9 cellular contexts compared by ENCODE assay signal in the genomic region with DNA sequence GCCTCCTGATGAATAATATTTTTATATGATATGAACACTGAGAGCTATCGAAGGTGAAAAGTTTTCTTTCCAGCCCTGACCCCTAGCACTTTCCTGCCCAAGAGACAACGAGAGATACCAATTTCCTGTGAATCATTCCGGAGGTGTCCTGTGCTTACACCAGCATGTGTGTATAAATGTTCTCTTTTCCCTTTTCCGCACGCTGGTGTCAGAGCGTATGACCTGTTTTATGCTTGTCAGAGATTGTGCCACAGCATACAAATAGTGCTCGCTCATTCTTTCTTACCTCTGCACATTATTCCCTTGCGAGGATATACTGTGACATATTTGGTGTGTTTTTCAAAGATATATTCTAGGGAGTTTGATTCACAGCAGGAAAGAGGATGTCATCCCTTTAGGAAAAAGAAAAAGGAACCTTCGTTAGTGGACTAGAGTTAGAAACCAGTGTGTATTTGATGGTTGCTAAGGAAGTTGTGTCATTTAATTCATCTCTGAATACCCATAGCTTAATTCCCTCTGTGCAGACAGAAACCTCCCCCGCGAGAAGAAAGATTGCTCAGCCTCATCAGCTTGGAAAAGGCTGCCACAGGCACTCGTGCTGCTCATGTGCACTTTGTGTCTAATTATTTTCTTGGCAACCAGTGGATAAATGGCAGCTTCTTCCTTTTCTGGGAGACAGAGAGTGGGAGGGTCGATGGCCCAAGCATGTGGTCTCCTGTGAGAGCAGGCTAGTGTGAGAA. TPM values are rescaled to one million over a fixed set of nuclear protein-coding genes. Genes with fewer than 3 reads are reported as not detected.
DNase-seq lines count a peak whose midpoint lies in the region; ATAC-seq and TF ChIP-seq lines count a peak whose summit lies in the region.
"Had no signal": no experiment of that assay in that cellular context is flagged by ENCODE, and none has a peak within 500 bp of the region (broad histone marks: within the 10 kb centered on the region; RNA-seq: fewer than 3 reads in every experiment).

No MANE protein-coding gene starts in this region.

- 89 to 90% methylated on average over 7 to 8 of the region's 13 CpGs for WGBS in mesodermal cell (ENCODE audit: insufficient coverage in 2 of 2), 2 experiments
- 40 to 58% methylated on average over 7 to 13 of the region's 13 CpGs for WGBS in transverse colon (ENCODE audit: low coverage in 1 of 2), 2 donors

- TF ChIP-seq EP300 in transverse colon (IDR thresholded peaks at IDR 0.05; ENCODE audit: low read depth) = no peak

- H3K9ac ChIP-seq in colonic mucosa (ENCODE audit: low read depth in 2 of 2, low read length in 2 of 2) = peak overlapping the region in 1 of 2 donors; percentile 2

- H3K27me3 ChIP-seq in CD4-positive, alpha-beta T cell (ENCODE audit: control insufficient read depth, insufficient read depth, low read length) = no peaks in the 10 kb centered on the region
- H3K27me3 ChIP-seq in colonic mucosa = no peaks in the 10 kb centered on the region
- no peaks in the 10 kb centered on the region for H3K27me3 ChIP-seq in transverse colon

- TF ChIP-seq CTCF in CD4-positive, alpha-beta T cell (IDR thresholded peaks at IDR 0.05) = no peak
- no peak for TF ChIP-seq CTCF in colonic mucosa (IDR thresholded peaks at IDR 0.05)
- TF ChIP-seq CTCF in transverse colon (IDR thresholded peaks at IDR 0.05) = no peak

- intact Hi-C loops in CD4-positive, alpha-beta T cell (cut with DNase I, micrococcal nuclease) = loop anchor here in 1 of 2 experiments (5.0 kb wide), 1 partner anchor 1777 kb away; the partner anchor contains the start of gene MYORG
- intact Hi-C loops in colonic mucosa (cut with DNase I) (no loop called here), transverse colon (cut with DNase I; ENCODE audit: low total_unique reads) (no loop called here)

- H3K36me3 ChIP-seq in colonic mucosa (no peaks in the 10 kb centered on the region), mesodermal cell (ENCODE audit: control insufficient read depth, insufficient read depth, low read length) (peaks cover 57% of the 10 kb centered on the region), transverse colon (peaks cover 0 to 16% (median 5%) of the 10 kb centered on the region in 4 donors)

- H3K9me3 ChIP-seq in CD4-positive, alpha-beta T cell (ENCODE audit: control insufficient read depth, low read length) = no peaks in the 10 kb centered on the region
- no peaks in the 10 kb centered on the region for H3K9me3 ChIP-seq in colonic mucosa
- H3K9me3 ChIP-seq in mesodermal cell (ENCODE audit: control insufficient read depth, low read length) = peaks cover 5% of the 10 kb centered on the region
- H3K9me3 ChIP-seq in transverse colon = no peaks in the 10 kb centered on the region

- peaks cover 47% of the 10 kb centered on the region for H3K4me1 Mint-ChIP-seq in CD4-positive, alpha-beta T cell (ENCODE audit: low read depth)

- H3K4me3 ChIP-seq in colonic mucosa = no peak overlapping the region
- H3K4me3 ChIP-seq in mesodermal cell (ENCODE audit: extremely low read depth, insufficient read depth, low read length, poor library complexity, severe bottlenecking) = no peak overlapping the region
- H3K4me3 ChIP-seq in transverse colon = no peak overlapping the region

- H3K4me3 Mint-ChIP-seq in CD4-positive, alpha-beta T cell = peak overlapping the region; percentile 14

- no peak overlapping the region for H3K27ac ChIP-seq in CD4-positive, alpha-beta T cell (ENCODE audit: low read depth, low read length)
- peak overlapping the region; percentile 16 for H3K27ac ChIP-seq in colonic mucosa
- peak overlapping the region; percentile 80 for H3K27ac ChIP-seq in mesodermal cell (ENCODE audit: low read depth, low read length, severe bottlenecking)
- peak overlapping the region; percentile 60 to 87 (median 86) for H3K27ac ChIP-seq in transverse colon

- TF ChIP-seq POLR2A in transverse colon (IDR thresholded peaks at IDR 0.05) = no peak

- no peaks in the 10 kb centered on the region for H3K4me1 ChIP-seq in colonic mucosa
- H3K4me1 ChIP-seq in mesodermal cell (ENCODE audit: control insufficient read depth, insufficient read depth, low read length, poor library complexity, severe bottlenecking) = peaks cover 11% of the 10 kb centered on the region
- H3K4me1 ChIP-seq in transverse colon = peaks cover 13 to 55% (median 41%) of the 10 kb centered on the region in 4 donors

- H3K27ac Mint-ChIP-seq in CD4-positive, alpha-beta T cell = peak overlapping the region; percentile 84

- H3K9me3 Mint-ChIP-seq in CD4-positive, alpha-beta T cell = no peaks in the 10 kb centered on the region

- CTCF ChIA-PET in CD4-positive, alpha-beta T cell (lab: Charles Lee) = interaction anchor here (0.8 to 1.3 kb wide), 3 partner anchors 12 to 52 kb away, joined by 3 to 4 read pairs (median 4); partner anchors contain the start of gene GLIPR2

- no peaks in the 10 kb centered on the region for H3K27me3 Mint-ChIP-seq in CD4-positive, alpha-beta T cell

- ATAC-seq in CD4-positive, alpha-beta T cell (ENCODE audit: poor library complexity) = no peak
- ATAC-seq in HG02642 (IDR thresholded peaks at IDR 0.05; ENCODE audit: poor library complexity, unreplicated experiment) (no peak), HG02610 (IDR thresholded peaks at IDR 0.05; ENCODE audit: unreplicated experiment) (no peak)
- ATAC-seq: HCT116 had no signal

- H3K36me3 Mint-ChIP-seq in CD4-positive, alpha-beta T cell (ENCODE audit: low read depth) = peaks cover 49% of the 10 kb centered on the region

- POLR2A ChIA-PET in CD4-positive, alpha-beta T cell (lab: Charles Lee) = interaction anchor here (1.5 kb wide), 1 partner anchor 18 kb away, joined by 3 read pairs; the partner anchor contains the start of gene GLIPR2

- in situ Hi-C loops in transverse colon (cut with MboI; ENCODE audit: low pct_ligation_motif_present in 1 of 4, low pct_unique_long_range_greater_than_20kb in 1 of 4, low sequenced_read_pairs in 3 of 4) = loop anchor here in 1 of 4 donors (25.0 kb wide), 1 partner anchor 117 kb away; the partner anchor contains the start of gene RECK

- no peak for DNase-seq in CD4-positive, alpha-beta T cell
- DNase-seq in NCI-H446 treated with DMSO at 0.1 percent for 48 hours (lab: John Stamatoyannopoulos, UW) (peak; percentile 30), colonic mucosa (no peak), transverse colon (no peak), NCI-H187 (lab: John Stamatoyannopoulos, UW) (no peak)

RNA-seq across cellular contexts. Expression of gene CCIN, which starts 14.8 kb away (rescaled TPM):
- under 1 TPM; 0.22 to 0.36 TPM for total RNA-seq in CD4-positive, alpha-beta T cell
- total RNA-seq in colonic mucosa (under 1 TPM in 1 of 2 donors, not detected in 1; 0.32 TPM), transverse colon (not detected)
- polyA plus RNA-seq in mesodermal cell (2013, experiment 1 of 2) = 0.22 TPM
- polyA plus RNA-seq in mesodermal cell (2013, experiment 2 of 2) = 0.20 TPM

RNA-seq across cellular contexts. Expression of gene GLIPR2, which starts 17.9 kb away (rescaled TPM):
- total RNA-seq in CD4-positive, alpha-beta T cell = 10 to 100 TPM; 13.6 to 13.7 TPM
- 10 to 100 TPM; 33.1 to 44.9 TPM for total RNA-seq in colonic mucosa
- 37.2 TPM for polyA plus RNA-seq in mesodermal cell (2013, experiment 1 of 2)
- polyA plus RNA-seq in mesodermal cell (2013, experiment 2 of 2) = 41.1 TPM
- total RNA-seq in transverse colon = 10 to 100 TPM in 3 of 4 donors, 1 to 10 TPM in 1; 9.7 to 40.4 (median 26.7) TPM

RNA-seq across cellular contexts. Expression of gene CLTA, which starts 36.3 kb away (rescaled TPM):
- 10 to 100 TPM; 32.0 to 32.8 TPM for total RNA-seq in CD4-positive, alpha-beta T cell
- 100 to 1,000 TPM; 210 to 312 TPM for total RNA-seq in colonic mucosa
- polyA plus RNA-seq in mesodermal cell (2013, experiment 1 of 2) = 290 TPM
- polyA plus RNA-seq in mesodermal cell (2013, experiment 2 of 2) = 289 TPM
- total RNA-seq in transverse colon = 100 to 1,000 TPM; 163 to 308 (median 217) TPM

Comparison
In these comparisons a context has a peak if more than half of its experiments do, and no peak if none do; other contexts are left out.
1. RNA of gene CLTA, which starts 36.3 kb away (total RNA-seq): 210 to 312 TPM in colonic mucosa and 163 to 308 TPM in transverse colon; 32.0 to 32.8 TPM in CD4-positive, alpha-beta T cell; every median in the first group is over 4 times any median in the second.